Comparison of ENCODE assay signal across 8 cellular contexts in genomic region chr2:11743846-11744553, GRCh38. TPM values are rescaled to one million over a fixed set of nuclear protein-coding genes. Genes with fewer than 3 reads are reported as not detected.
DNase-seq lines count a peak whose midpoint lies in the region; ATAC-seq and TF ChIP-seq lines count a peak whose summit lies in the region.

No MANE protein-coding gene starts in this region.

- no peaks in the 10 kb centered on the region for H3K36me3 Mint-ChIP-seq in CD4-positive, CD25-positive, alpha-beta regulatory T cell
- no peaks in the 10 kb centered on the region for H3K36me3 Mint-ChIP-seq in activated CD4-positive, alpha-beta T cell treated with anti-CD3 and anti-CD28 coated beads, Interleukin-2, amount 10 ng/mL, durations not matched to agents 7 days and 5 days (ENCODE audit: low read depth)

- H3K27ac Mint-ChIP-seq in CD4-positive, CD25-positive, alpha-beta regulatory T cell: peak overlapping the region; percentile 18 to 93 (median 93)
- H3K27ac Mint-ChIP-seq in activated CD4-positive, alpha-beta T cell treated with anti-CD3 and anti-CD28 coated beads, Interleukin-2, amount 10 ng/mL, durations not matched to agents 7 days and 5 days: peak overlapping the region; percentile 86

- no peak for TF ChIP-seq POLR2A in right lobe of liver (IDR thresholded peaks at IDR 0.05)

- intact Hi-C loops in right lobe of liver (cut with DNase I): no loop called here

- H3K4me1 ChIP-seq in CD4-positive, CD25-positive, alpha-beta regulatory T cell (ENCODE audit: control insufficient read depth, insufficient read depth, low read length, poor library complexity, severe bottlenecking): peaks cover 57% of the 10 kb centered on the region
- H3K4me1 ChIP-seq in right lobe of liver: peaks cover 0 to 46% (median 19%) of the 10 kb centered on the region in 4 donors

- peak overlapping the region; percentile 33 to 85 (median 74) for H3K4me3 Mint-ChIP-seq in CD4-positive, CD25-positive, alpha-beta regulatory T cell
- H3K4me3 Mint-ChIP-seq in activated CD4-positive, alpha-beta T cell treated with anti-CD3 and anti-CD28 coated beads, Interleukin-2, amount 10 ng/mL, durations not matched to agents 7 days and 5 days: peak overlapping the region; percentile 58

- peak overlapping the region; percentile 52 for H3K27ac ChIP-seq in CD4-positive, CD25-positive, alpha-beta regulatory T cell (ENCODE audit: insufficient read depth, low read length, poor library complexity, severe bottlenecking)
- peak overlapping the region; percentile 35 to 83 (median 83) for H3K27ac ChIP-seq in right lobe of liver

- H3K9me3 ChIP-seq in CD4-positive, CD25-positive, alpha-beta regulatory T cell (ENCODE audit: control insufficient read depth in 2 of 2, low read length in 2 of 2): no peaks in the 10 kb centered on the region
- H3K9me3 ChIP-seq in right lobe of liver: no peaks in the 10 kb centered on the region

- peak; percentile 53 to 55 for ATAC-seq in CD4-positive, CD25-positive, alpha-beta regulatory T cell (ENCODE audit: low read depth in 2 of 2)
- peak; percentile 47 for ATAC-seq in GM19455 (IDR thresholded peaks at IDR 0.05; ENCODE audit: unreplicated experiment)
- ATAC-seq in HG03565 (IDR thresholded peaks at IDR 0.05; ENCODE audit: unreplicated experiment): peak; percentile 73
- ATAC-seq in right lobe of liver: peak; percentile 82 to 88 (median 87)

- CTCF ChIA-PET in activated CD4-positive, alpha-beta T cell treated with anti-CD3 and anti-CD28 coated beads, Interleukin-2, amount 10 ng/mL, durations not matched to agents 7 days and 5 days (lab: Charles Lee): interaction anchor here (0.7 to 3.0 kb wide), 11 partner anchors 9 to 51 kb away, joined by 3 to 15 read pairs (median 4); no protein-coding TSS in a partner anchor

- no peaks in the 10 kb centered on the region for H3K27me3 ChIP-seq in CD4-positive, CD25-positive, alpha-beta regulatory T cell (ENCODE audit: control insufficient read depth, insufficient read depth, low read length)
- H3K27me3 ChIP-seq in right lobe of liver: no peaks in the 10 kb centered on the region

- H3K9me3 Mint-ChIP-seq in CD4-positive, CD25-positive, alpha-beta regulatory T cell: peaks cover 0 to 1% (median 0%) of the 10 kb centered on the region in 7 donors
- H3K9me3 Mint-ChIP-seq in activated CD4-positive, alpha-beta T cell treated with anti-CD3 and anti-CD28 coated beads, Interleukin-2, amount 10 ng/mL, durations not matched to agents 7 days and 5 days: no peaks in the 10 kb centered on the region

- H3K27me3 Mint-ChIP-seq in CD4-positive, CD25-positive, alpha-beta regulatory T cell: no peaks in the 10 kb centered on the region
- no peaks in the 10 kb centered on the region for H3K27me3 Mint-ChIP-seq in activated CD4-positive, alpha-beta T cell treated with anti-CD3 and anti-CD28 coated beads, Interleukin-2, amount 10 ng/mL, durations not matched to agents 7 days and 5 days

- no peak for TF ChIP-seq CTCF in right lobe of liver (IDR thresholded peaks at IDR 0.05)

- 6% methylated on average over 5 of the region's 10 CpGs for WGBS in right lobe of liver (ENCODE audit: insufficient coverage, low coverage, low lambda C conversion rate, missing lambda C conversion rate)

- no peaks in the 10 kb centered on the region for H3K36me3 ChIP-seq in CD4-positive, CD25-positive, alpha-beta regulatory T cell (ENCODE audit: control insufficient read depth, insufficient read depth, low read length)
- H3K36me3 ChIP-seq in right lobe of liver: no peaks in the 10 kb centered on the region

- peak overlapping the region; percentile 73 for H3K4me3 ChIP-seq in CD4-positive, CD25-positive, alpha-beta regulatory T cell (ENCODE audit: low read depth, low read length)
- H3K4me3 ChIP-seq in right lobe of liver: peak overlapping the region in 2 of 3 donors; percentile 2 to 17

- DNase-seq in CD4-positive, CD25-positive, alpha-beta regulatory T cell: peak; percentile 59 to 70 (median 70)
- DNase-seq in NCI-H748 (lab: John Stamatoyannopoulos, UW; ENCODE audit: unreplicated experiment) (peak; percentile 90), dedifferentiated amniotic fluid mesenchymal stem cell (ENCODE audit: extremely low spot score) (peak; percentile 99), right lobe of liver (peak; percentile 93 to 94 (median 94))
- DNase-seq in activated CD4-positive, alpha-beta T cell treated with anti-CD3 and anti-CD28 coated beads, Interleukin-2, amount 10 ng/mL, durations not matched to agents 7 days and 5 days: peak; percentile 65
- peak; percentile 86 for DNase-seq in stimulated activated CD4-positive, alpha-beta T cell treated with anti-CD3 and anti-CD28 coated beads, Interleukin-4, amount 100 ng/mL, for 24 hours

- peaks cover 9 to 54% (median 27%) of the 10 kb centered on the region in 4 donors for H3K4me1 Mint-ChIP-seq in CD4-positive, CD25-positive, alpha-beta regulatory T cell
- peaks cover 49% of the 10 kb centered on the region for H3K4me1 Mint-ChIP-seq in activated CD4-positive, alpha-beta T cell treated with anti-CD3 and anti-CD28 coated beads, Interleukin-2, amount 10 ng/mL, durations not matched to agents 7 days and 5 days

- POLR2A ChIA-PET in activated CD4-positive, alpha-beta T cell treated with anti-CD3 and anti-CD28 coated beads, Interleukin-2, amount 10 ng/mL, durations not matched to agents 7 days and 5 days (lab: Charles Lee): no interaction called here

RNA-seq across cellular contexts. Expression of gene LPIN1, which starts 2.4 kb away (rescaled TPM):
- 94.9 TPM for total RNA-seq in CD4-positive, CD25-positive, alpha-beta regulatory T cell
- polyA plus RNA-seq in CD4-positive, CD25-positive, alpha-beta regulatory T cell: 10 to 100 TPM; 20.3 to 27.0 (median 24.4) TPM
- total RNA-seq in activated CD4-positive, alpha-beta T cell treated with anti-CD3 and anti-CD28 coated beads, Interleukin-2, amount 10 ng/mL, durations not matched to agents 7 days and 5 days: 10 to 100 TPM; 58.9 to 62.2 TPM
- 10 to 100 TPM; 17.3 to 58.7 (median 29.1) TPM for total RNA-seq in right lobe of liver

Comparison
In these comparisons a context has a peak if more than half of its experiments do, and no peak if none do; other contexts are left out.
1. Peak in every context shown above with its lines: DNase-seq, ATAC-seq, H3K4me3 ChIP-seq and H3K27ac ChIP-seq.